ENCODE assay signal across 9 cellular contexts in genomic region chr10:17645591-17646345, GRCh38. TPM values are rescaled to one million over a fixed set of nuclear protein-coding genes. Genes with fewer than 3 reads are reported as not detected.
A peak's percentile ranks its signal among the peaks of the same experiment; 100 is the strongest.
DNase-seq lines count a peak whose midpoint lies in the region; TF ChIP-seq lines count a peak whose summit lies in the region.
"Had no signal": no experiment of that assay in that cellular context is flagged by ENCODE, and none has a peak within 500 bp of the region (broad histone marks: within the 10 kb centered on the region; RNA-seq: fewer than 3 reads in every experiment).

No MANE protein-coding gene starts in this region.

- H3K36me3 Mint-ChIP-seq in CD4-positive, alpha-beta memory T cell, result peaks cover 4 to 25% of the 10 kb centered on the region in 2 donors
- H3K36me3 Mint-ChIP-seq in nephron progenitor cell (ENCODE audit: low read depth), result peaks cover 48% of the 10 kb centered on the region

- DNase-seq in CD4-positive, alpha-beta memory T cell, result peak in 1 of 5 donors; percentile 15
- no peak for DNase-seq in LNCaP clone FGC (ENCODE audit: low read depth)
- peak; percentile 63 for DNase-seq in dermis blood vessel endothelial cell
- DNase-seq in nephron progenitor cell, result no peak
- no peak for DNase-seq in DMS79 treated with DMSO at 0.1 percent for 48 hours (lab: John Stamatoyannopoulos, UW)
- no peak for DNase-seq in dedifferentiated amniotic fluid mesenchymal stem cell (ENCODE audit: extremely low spot score)
- DNase-seq in NCI-H187 treated with DMSO at 0.1 percent for 48 hours (lab: John Stamatoyannopoulos, UW), result no peak
- no peak for DNase-seq in cortex of kidney (lab: John Stamatoyannopoulos, UW)
- DNase-seq: activated CD4-positive, alpha-beta T cell treated with anti-CD3 and anti-CD28 coated beads, Interleukin-2, amount 50 U/mL, for 4 hours had no signal

- H3K27ac Mint-ChIP-seq in CD4-positive, alpha-beta memory T cell, result peak overlapping the region; percentile 79 to 100 (median 100)
- H3K27ac Mint-ChIP-seq in nephron progenitor cell, result no peak overlapping the region

- peaks cover 70% of the 10 kb centered on the region for H3K4me1 ChIP-seq in CD4-positive, alpha-beta memory T cell (ENCODE audit: insufficient read depth, low read length)

- POLR2A ChIA-PET in CD4-positive, alpha-beta memory T cell (lab: Charles Lee; ENCODE audit: partially characterized antibody), result interaction anchor here (0.7 to 3.8 kb wide), 7 partner anchors 11 to 415 kb away, joined by 3 to 41 read pairs (median 18); no protein-coding TSS in a partner anchor

- H3K27ac ChIP-seq in CD4-positive, alpha-beta memory T cell (ENCODE audit: low read depth, low read length), result peak overlapping the region; percentile 44

- peaks cover 48 to 78% (median 65%) of the 10 kb centered on the region in 4 donors for H3K4me1 Mint-ChIP-seq in CD4-positive, alpha-beta memory T cell
- H3K4me1 Mint-ChIP-seq in nephron progenitor cell, result peaks cover 30% of the 10 kb centered on the region

- intact Hi-C loops in CD4-positive, alpha-beta memory T cell (cut with micrococcal nuclease), result loop anchor here (2.0 to 5.0 kb wide), 2 partner anchors 23 to 37 kb away; no protein-coding TSS in a partner anchor

- peak overlapping the region; percentile 27 to 99 (median 98) for H3K4me3 Mint-ChIP-seq in CD4-positive, alpha-beta memory T cell
- peak overlapping the region; percentile 100 for H3K4me3 Mint-ChIP-seq in nephron progenitor cell

- H3K9me3 ChIP-seq in CD4-positive, alpha-beta memory T cell (ENCODE audit: control insufficient read depth in 1 of 2, low read length in 2 of 2), result no peaks in the 10 kb centered on the region

- H3K27me3 Mint-ChIP-seq in CD4-positive, alpha-beta memory T cell, result no peaks in the 10 kb centered on the region
- H3K27me3 Mint-ChIP-seq in nephron progenitor cell (ENCODE audit: low read depth, poor library complexity), result no peaks in the 10 kb centered on the region

- peak overlapping the region in 1 of 2 donors; percentile 91 for H3K4me3 ChIP-seq in CD4-positive, alpha-beta memory T cell (ENCODE audit: low read length in 2 of 2)
- H3K4me3 ChIP-seq in LNCaP clone FGC (ENCODE audit: low read depth, low read length), result peak overlapping the region; percentile 98

- H3K9me3 Mint-ChIP-seq in CD4-positive, alpha-beta memory T cell, result peaks cover 0 to 2% (median 0%) of the 10 kb centered on the region in 8 donors
- peaks cover 8% of the 10 kb centered on the region for H3K9me3 Mint-ChIP-seq in nephron progenitor cell

- no peak for TF ChIP-seq CTCF in LNCaP clone FGC (IDR thresholded peaks at IDR 0.05; ENCODE audit: control insufficient read depth, extremely low read depth, insufficient read depth)
- TF ChIP-seq CTCF in nephron progenitor cell (IDR thresholded peaks at IDR 0.05), result no peak

- CTCF ChIA-PET in CD4-positive, alpha-beta memory T cell (lab: Charles Lee; ENCODE audit: partially characterized antibody), result interaction anchor here (0.6 to 1.5 kb wide), 2 partner anchors 10 to 60 kb away, joined by 3 to 4 read pairs; no protein-coding TSS in a partner anchor

- no peaks in the 10 kb centered on the region for H3K36me3 ChIP-seq in CD4-positive, alpha-beta memory T cell (ENCODE audit: insufficient read depth, low read length)

- H3K27me3 ChIP-seq in CD4-positive, alpha-beta memory T cell (ENCODE audit: insufficient read depth, low read length), result no peaks in the 10 kb centered on the region

RNA-seq across cellular contexts. Expression of gene STAM, which starts 1.8 kb away (rescaled TPM):
- total RNA-seq in CD4-positive, alpha-beta memory T cell, result 10 to 100 TPM; 31.7 to 34.0 TPM
- polyA plus RNA-seq in CD4-positive, alpha-beta memory T cell, result 10 to 100 TPM; 11.3 to 13.8 TPM
- 12.9 and 22.4 TPM in 2 replicates for total RNA-seq in dermis blood vessel endothelial cell

RNA-seq across cellular contexts. Expression of gene HACD1, which starts 28.6 kb away (rescaled TPM):
- total RNA-seq in CD4-positive, alpha-beta memory T cell, result 1 to 10 TPM; 1.7 to 3.4 TPM
- polyA plus RNA-seq in CD4-positive, alpha-beta memory T cell, result 1 to 10 TPM; 1.4 to 3.1 TPM
- total RNA-seq in dermis blood vessel endothelial cell, result 15.5 and 27.9 TPM in 2 replicates
